Comparison of ENCODE assay signal across 8 cellular contexts in the genomic region with DNA sequence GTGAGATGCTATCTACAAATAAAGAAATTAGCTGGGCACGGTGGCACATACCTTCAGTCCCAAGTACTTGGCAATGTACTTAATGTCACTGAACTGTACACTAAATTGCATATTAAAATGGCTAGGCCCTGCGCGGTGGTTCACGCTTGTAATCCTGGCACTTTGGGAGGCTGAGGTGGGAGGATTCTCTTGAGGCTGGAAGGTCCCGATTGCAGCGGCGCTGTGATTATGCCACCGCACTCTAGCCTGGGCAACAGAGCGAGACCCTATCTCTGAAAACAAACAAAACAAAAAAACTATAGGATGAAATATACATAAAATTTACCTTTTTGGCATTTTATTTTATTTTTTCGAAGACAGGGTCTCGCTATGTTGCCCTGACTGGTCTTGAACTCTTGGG. TPM values are rescaled to one million over a fixed set of nuclear protein-coding genes. Genes with fewer than 3 reads are reported as not detected.
DNase-seq lines count a peak whose midpoint lies in the region; ATAC-seq lines count a peak whose summit lies in the region.

No MANE protein-coding gene starts in this region.

- POLR2A ChIA-PET in activated CD4-positive, alpha-beta memory T cell treated with anti-CD3 and anti-CD28 coated beads, Interleukin-2, amount 10 ng/mL, durations not matched to agents 7 days and 5 days (lab: Charles Lee): interaction anchor here (1.2 to 3.7 kb wide), 3 partner anchors 53 to 158 kb away, joined by 4 to 39 read pairs (median 10); a partner anchor contains a TSS

- peak overlapping the region; percentile 83 for H3K4me3 ChIP-seq in iPS-15b (ENCODE audit: low read depth, low read length)

- H3K27me3 Mint-ChIP-seq in T-helper 2 cell treated with Interferon-gamma antibody and Interleukin-4, amounts not matched to agents 5 μg/mL and 100 μg/mL, for 36 hours (ENCODE audit: low read depth): no peaks in the 10 kb centered on the region
- H3K27me3 Mint-ChIP-seq in activated CD4-positive, alpha-beta memory T cell treated with anti-CD3 and anti-CD28 coated beads, Interleukin-2, amount 10 ng/mL, durations not matched to agents 7 days and 5 days: no peaks in the 10 kb centered on the region

- no peaks in the 10 kb centered on the region for H3K9me3 Mint-ChIP-seq in T-helper 2 cell treated with Interferon-gamma antibody and Interleukin-4, amounts not matched to agents 5 μg/mL and 100 μg/mL, for 36 hours
- no peaks in the 10 kb centered on the region for H3K9me3 Mint-ChIP-seq in activated CD4-positive, alpha-beta memory T cell treated with anti-CD3 and anti-CD28 coated beads, Interleukin-2, amount 10 ng/mL, durations not matched to agents 7 days and 5 days
- H3K9me3 Mint-ChIP-seq in stimulated activated effector memory CD8-positive, alpha-beta T cell treated with anti-CD3 and anti-CD28 coated beads, Interleukin-12 subunit alpha, Interleukin-12 subunit beta, amount 100 ng/mL, for 72 hours: no peaks in the 10 kb centered on the region

- peak overlapping the region; percentile 98 for H3K9ac ChIP-seq in iPS-15b (ENCODE audit: low read depth, low read length)

- H3K4me1 Mint-ChIP-seq in T-helper 2 cell treated with Interferon-gamma antibody and Interleukin-4, amounts not matched to agents 5 μg/mL and 100 μg/mL, for 36 hours (ENCODE audit: low read depth): peaks cover 16% of the 10 kb centered on the region
- peaks cover 27% of the 10 kb centered on the region for H3K4me1 Mint-ChIP-seq in activated CD4-positive, alpha-beta memory T cell treated with anti-CD3 and anti-CD28 coated beads, Interleukin-2, amount 10 ng/mL, durations not matched to agents 7 days and 5 days
- H3K4me1 Mint-ChIP-seq in stimulated activated effector memory CD8-positive, alpha-beta T cell treated with anti-CD3 and anti-CD28 coated beads, Interleukin-12 subunit alpha, Interleukin-12 subunit beta, amount 100 ng/mL, for 72 hours: peaks cover 13% of the 10 kb centered on the region

- peaks cover 11% of the 10 kb centered on the region for H3K36me3 ChIP-seq in iPS-15b (ENCODE audit: control insufficient read depth, insufficient read depth, low read length)

- peak overlapping the region; percentile 92 for H3K4me3 Mint-ChIP-seq in T-helper 2 cell treated with Interferon-gamma antibody and Interleukin-4, amounts not matched to agents 5 μg/mL and 100 μg/mL, for 36 hours
- peak overlapping the region; percentile 91 for H3K4me3 Mint-ChIP-seq in activated CD4-positive, alpha-beta memory T cell treated with anti-CD3 and anti-CD28 coated beads, Interleukin-2, amount 10 ng/mL, durations not matched to agents 7 days and 5 days
- peak overlapping the region; percentile 88 for H3K4me3 Mint-ChIP-seq in stimulated activated effector memory CD8-positive, alpha-beta T cell treated with anti-CD3 and anti-CD28 coated beads, Interleukin-12 subunit alpha, Interleukin-12 subunit beta, amount 100 ng/mL, for 72 hours

- ATAC-seq in stimulated activated effector memory CD8-positive, alpha-beta T cell treated with anti-CD3 and anti-CD28 coated beads, Interleukin-12 subunit alpha, Interleukin-12 subunit beta, amount 100 ng/mL, for 72 hours: no peak
- no peak for ATAC-seq in GM18868 (IDR thresholded peaks at IDR 0.05; ENCODE audit: unreplicated experiment)

- DNase-seq in T-helper 2 cell treated with Interferon-gamma antibody and Interleukin-4, amounts not matched to agents 5 μg/mL and 100 μg/mL, for 36 hours (ENCODE audit: low spot score): no peak
- DNase-seq in T-helper 2 cell: no peak
- DNase-seq in activated CD4-positive, alpha-beta memory T cell treated with anti-CD3 and anti-CD28 coated beads, Interleukin-2, amount 10 ng/mL, durations not matched to agents 7 days and 5 days: no peak
- DNase-seq in stimulated activated effector memory CD8-positive, alpha-beta T cell treated with anti-CD3 and anti-CD28 coated beads, Interleukin-12 subunit alpha, Interleukin-12 subunit beta, amount 100 ng/mL, for 72 hours (ENCODE audit: low spot score in 2 of 2): no peak
- DNase-seq in hippocampal formation (lab: John Stamatoyannopoulos, UW): no peak
- DNase-seq in NCI-H2196 treated with DMSO at 0.1 percent for 48 hours (lab: John Stamatoyannopoulos, UW; ENCODE audit: unreplicated experiment): no peak

- peak overlapping the region; percentile 100 for H3K27ac Mint-ChIP-seq in T-helper 2 cell treated with Interferon-gamma antibody and Interleukin-4, amounts not matched to agents 5 μg/mL and 100 μg/mL, for 36 hours
- H3K27ac Mint-ChIP-seq in activated CD4-positive, alpha-beta memory T cell treated with anti-CD3 and anti-CD28 coated beads, Interleukin-2, amount 10 ng/mL, durations not matched to agents 7 days and 5 days: peak overlapping the region; percentile 100
- peak overlapping the region; percentile 100 for H3K27ac Mint-ChIP-seq in stimulated activated effector memory CD8-positive, alpha-beta T cell treated with anti-CD3 and anti-CD28 coated beads, Interleukin-12 subunit alpha, Interleukin-12 subunit beta, amount 100 ng/mL, for 72 hours

- CTCF ChIA-PET in activated CD4-positive, alpha-beta memory T cell treated with anti-CD3 and anti-CD28 coated beads, Interleukin-2, amount 10 ng/mL, durations not matched to agents 7 days and 5 days (lab: Charles Lee): interaction anchor here (0.6 to 2.4 kb wide), 3 partner anchors 79 to 741 kb away, joined by 3 to 11 read pairs (median 4); no protein-coding TSS in a partner anchor

- no peaks in the 10 kb centered on the region for H3K9me3 ChIP-seq in iPS-15b (ENCODE audit: control insufficient read depth, insufficient read depth, low read length)

- no peaks in the 10 kb centered on the region for H3K27me3 ChIP-seq in iPS-15b (ENCODE audit: control insufficient read depth, insufficient read depth, low read length)

- peaks cover 2% of the 10 kb centered on the region for H3K4me1 ChIP-seq in iPS-15b (ENCODE audit: control insufficient read depth, insufficient read depth, low read length)

- peaks cover 8% of the 10 kb centered on the region for H3K36me3 Mint-ChIP-seq in T-helper 2 cell treated with Interferon-gamma antibody and Interleukin-4, amounts not matched to agents 5 μg/mL and 100 μg/mL, for 36 hours (ENCODE audit: low read depth)
- H3K36me3 Mint-ChIP-seq in activated CD4-positive, alpha-beta memory T cell treated with anti-CD3 and anti-CD28 coated beads, Interleukin-2, amount 10 ng/mL, durations not matched to agents 7 days and 5 days (ENCODE audit: low read depth): peaks cover 21% of the 10 kb centered on the region
- peaks cover 47% of the 10 kb centered on the region for H3K36me3 Mint-ChIP-seq in stimulated activated effector memory CD8-positive, alpha-beta T cell treated with anti-CD3 and anti-CD28 coated beads, Interleukin-12 subunit alpha, Interleukin-12 subunit beta, amount 100 ng/mL, for 72 hours

RNA-seq across cellular contexts. Expression of a gene that starts 1.5 kb away (rescaled TPM):
- total RNA-seq in activated CD4-positive, alpha-beta memory T cell treated with anti-CD3 and anti-CD28 coated beads, Interleukin-2, amount 10 ng/mL, durations not matched to agents 7 days and 5 days: 100 to 1,000 TPM; 135 to 138 TPM

RNA-seq across cellular contexts. Expression of a gene that starts 38.9 kb away (rescaled TPM):
- total RNA-seq in activated CD4-positive, alpha-beta memory T cell treated with anti-CD3 and anti-CD28 coated beads, Interleukin-2, amount 10 ng/mL, durations not matched to agents 7 days and 5 days: 10 to 100 TPM; 22.4 to 26.8 TPM

RNA-seq across cellular contexts. Expression of a gene that starts 50.3 kb away (rescaled TPM):
- 10 to 100 TPM; 64.6 to 65.1 TPM for total RNA-seq in activated CD4-positive, alpha-beta memory T cell treated with anti-CD3 and anti-CD28 coated beads, Interleukin-2, amount 10 ng/mL, durations not matched to agents 7 days and 5 days
